In genomic region chr2:128286011-128286721, GRCh38 we compare ENCODE assay signal across 29 cellular contexts. TPM values are rescaled to one million over a fixed set of nuclear protein-coding genes. Genes with fewer than 3 reads are reported as not detected.
DNase-seq lines count a peak whose midpoint lies in the region; ATAC-seq and TF ChIP-seq lines count a peak whose summit lies in the region.
"Had no signal": no experiment of that assay in that cellular context is flagged by ENCODE, and none has a peak within 500 bp of the region (broad histone marks: within the 10 kb centered on the region; RNA-seq: fewer than 3 reads in every experiment).

No MANE protein-coding gene starts in this region.

- H3K4me1 ChIP-seq in endodermal cell (ENCODE audit: control insufficient read depth, insufficient read depth, low read length) (peaks cover 5% of the 10 kb centered on the region), skeletal muscle tissue (ENCODE audit: control insufficient read depth in 3 of 3, insufficient read depth in 3 of 3, low read length in 3 of 3) (peaks cover 38 to 42% (median 40%) of the 10 kb centered on the region in 3 donors)
- H3K4me1 ChIP-seq: foreskin keratinocyte had no signal

- no peaks in the 10 kb centered on the region for H3K9me3 ChIP-seq in endodermal cell (ENCODE audit: control insufficient read depth, low read length)
- no peaks in the 10 kb centered on the region for H3K9me3 ChIP-seq in skeletal muscle tissue (ENCODE audit: control insufficient read depth in 3 of 3, low read length in 3 of 3)
- H3K9me3 ChIP-seq: suprapubic skin, vagina had no signal

- no peaks in the 10 kb centered on the region for H3K27me3 Mint-ChIP-seq in endodermal cell (ENCODE audit: insufficient read depth)
- H3K27me3 Mint-ChIP-seq: activated CD4-positive, alpha-beta memory T cell treated with anti-CD3 and anti-CD28 coated beads for 36 hours; naive B cell; stimulated activated memory B cell treated with anti-CD40 and anti-IgM and Interleukin-4, amounts not matched to agents 10 μg/mL and 1 μg/mL and 100 μg/mL, for 72 hours had no signal

- H3K36me3 Mint-ChIP-seq in endodermal cell (ENCODE audit: low read depth): peaks cover 23% of the 10 kb centered on the region
- H3K36me3 Mint-ChIP-seq: activated CD4-positive, alpha-beta memory T cell treated with anti-CD3 and anti-CD28 coated beads for 36 hours; activated naive CD4-positive, alpha-beta T cell treated with anti-CD3 and anti-CD28 coated beads, Interleukin-2, amount 50 U/mL, for 72 hours; naive B cell; stimulated activated memory B cell treated with anti-CD40 and anti-IgM and Interleukin-4, amounts not matched to agents 10 μg/mL and 1 μg/mL and 100 μg/mL, for 72 hours had no signal

- H3K36me3 ChIP-seq in endodermal cell (ENCODE audit: control insufficient read depth, insufficient read depth, low read length): peaks cover 74% of the 10 kb centered on the region
- H3K36me3 ChIP-seq in skeletal muscle tissue (ENCODE audit: control insufficient read depth in 3 of 3, insufficient read depth in 3 of 3, low read length in 3 of 3): peaks cover 2 to 5% (median 4%) of the 10 kb centered on the region in 3 donors
- H3K36me3 ChIP-seq: vagina had no signal

- H3K27ac ChIP-seq in VCaP (peak overlapping the region; percentile 36), endodermal cell (ENCODE audit: low read depth, low read length) (no peak overlapping the region), skeletal muscle tissue (ENCODE audit: low read depth, low read length) (no peak overlapping the region)
- H3K27ac ChIP-seq: foreskin keratinocyte, suprapubic skin, vagina had no signal

- peak overlapping the region; percentile 39 for H3K27ac Mint-ChIP-seq in endodermal cell
- H3K27ac Mint-ChIP-seq: activated CD4-positive, alpha-beta memory T cell treated with anti-CD3 and anti-CD28 coated beads for 36 hours; activated naive CD4-positive, alpha-beta T cell treated with anti-CD3 and anti-CD28 coated beads, Interleukin-2, amount 50 U/mL, for 72 hours; activated T-helper 2 cell treated with anti-CD3 and anti-CD28 coated beads, Interferon-gamma antibody, Interleukin-2, Interleukin-4, amounts not matched to agents 10 μg/mL and 5 μg/mL and 100 μg/mL, durations not matched to agents 14 hours and 24 hours and 36 hours; naive B cell; stimulated activated memory B cell treated with anti-CD40 and anti-IgM and Interleukin-4, amounts not matched to agents 10 μg/mL and 1 μg/mL and 100 μg/mL, for 72 hours had no signal

- H3K27me3 ChIP-seq in endodermal cell (ENCODE audit: control insufficient read depth, insufficient read depth, low read length, poor library complexity, severe bottlenecking) (no peaks in the 10 kb centered on the region), skeletal muscle tissue (ENCODE audit: control insufficient read depth in 3 of 3, insufficient read depth in 3 of 3, low read length in 3 of 3) (no peaks in the 10 kb centered on the region)
- H3K27me3 ChIP-seq: foreskin keratinocyte, suprapubic skin, vagina had no signal

- no peak overlapping the region for H3K4me3 ChIP-seq in endodermal cell (ENCODE audit: low read length)
- no peak overlapping the region for H3K4me3 ChIP-seq in skeletal muscle tissue (ENCODE audit: low read length in 3 of 3)
- H3K4me3 ChIP-seq: suprapubic skin, vagina had no signal

- TF ChIP-seq CTCF in VCaP (conservative IDR thresholded peaks at IDR 0.05) (no peak), endodermal cell (conservative IDR thresholded peaks at IDR 0.05) (no peak)

- H3K9ac ChIP-seq in endodermal cell (ENCODE audit: extremely low read depth, low read length, poor library complexity, severe bottlenecking) (no peak overlapping the region), skeletal muscle tissue (ENCODE audit: low read depth in 1 of 3, low read length in 3 of 3) (peak overlapping the region in 2 of 3 donors; percentile 12 to 25)

- H3K4me3 Mint-ChIP-seq in endodermal cell: no peak overlapping the region
- H3K4me3 Mint-ChIP-seq: activated CD4-positive, alpha-beta memory T cell treated with anti-CD3 and anti-CD28 coated beads for 36 hours; CD14-positive monocyte; naive B cell; stimulated activated memory B cell treated with anti-CD40 and anti-IgM and Interleukin-4, amounts not matched to agents 10 μg/mL and 1 μg/mL and 100 μg/mL, for 72 hours had no signal

- no peaks in the 10 kb centered on the region for H3K9me3 Mint-ChIP-seq in endodermal cell
- H3K9me3 Mint-ChIP-seq: activated CD4-positive, alpha-beta memory T cell treated with anti-CD3 and anti-CD28 coated beads for 36 hours; activated naive CD4-positive, alpha-beta T cell treated with anti-CD3 and anti-CD28 coated beads, Interleukin-2, amount 50 U/mL, for 72 hours; activated T-helper 2 cell treated with anti-CD3 and anti-CD28 coated beads, Interferon-gamma antibody, Interleukin-2, Interleukin-4, amounts not matched to agents 10 μg/mL and 5 μg/mL and 100 μg/mL, durations not matched to agents 14 hours and 24 hours and 36 hours; CD14-positive monocyte; naive B cell; stimulated activated memory B cell treated with anti-CD40 and anti-IgM and Interleukin-4, amounts not matched to agents 10 μg/mL and 1 μg/mL and 100 μg/mL, for 72 hours had no signal

- 93% methylated on average over 9 to 13 of the region's 13 CpGs for WGBS in endodermal cell (ENCODE audit: insufficient coverage in 1 of 2, insufficient read length in 1 of 2), 2 experiments

- DNase-seq in endodermal cell (no peak), left lobe of liver (ENCODE audit: low spot score) (no peak), iPS-NIHi11 (ENCODE audit: low spot score) (no peak), SIG-M5 (lab: John Stamatoyannopoulos, UW) (no peak)
- DNase-seq in activated CD4-positive, alpha-beta T cell treated with anti-CD3 and anti-CD28 coated beads, Interleukin-2, amount 50 U/mL, for 1 hour: no peak
- DNase-seq: activated CD4-positive, alpha-beta memory T cell treated with anti-CD3 and anti-CD28 coated beads for 36 hours; activated CD8-positive, alpha-beta memory T cell treated with anti-CD3 and anti-CD28 coated beads, Interleukin-2, amount 50 U/mL, for 48 hours; central memory CD4-positive, alpha-beta T cell; EL; erythroblast; foreskin keratinocyte; IMR-90; mesendoderm; naive B cell; NCI-H1092 treated with DMSO at 0.1 percent for 48 hours; NCI-H187 treated with DMSO at 0.1 percent for 48 hours; occipital lobe; RPMI8226; stimulated activated CD4-positive, alpha-beta T cell treated with anti-CD3 and anti-CD28 coated beads, Interleukin-4, amount 100 ng/mL, for 1 hour; T-helper 9 cell had no signal

- peaks cover 16% of the 10 kb centered on the region for H3K4me1 Mint-ChIP-seq in endodermal cell

- ATAC-seq in left lobe of liver: peak; percentile 11
- ATAC-seq: foreskin keratinocyte; HCT116; stimulated activated memory B cell treated with anti-CD40 and anti-IgM and Interleukin-4, amounts not matched to agents 10 μg/mL and 1 μg/mL and 100 μg/mL, for 72 hours had no signal

RNA-seq across cellular contexts. Expression of gene HS6ST1, which starts 32.5 kb away (rescaled TPM):
- total RNA-seq in endodermal cell (100 to 1,000 TPM in 1 of 2 donors, 10 to 100 TPM in 1; 93.0 to 106 TPM), left lobe of liver (21.8 TPM), skeletal muscle tissue (12.5 TPM)
- 81.5 TPM for polyA plus RNA-seq in endodermal cell (2013, experiment 1 of 2)
- polyA plus RNA-seq in endodermal cell (2013, experiment 2 of 2): 79.0 TPM
